In genomic region chr2:218224206-218224605, GRCh38 we compare ENCODE assay signal across 14 cellular contexts. TPM values are rescaled to one million over a fixed set of nuclear protein-coding genes. Genes with fewer than 3 reads are reported as not detected.
DNase-seq lines count a peak whose midpoint lies in the region; ATAC-seq, FAIRE-seq and TF ChIP-seq lines count a peak whose summit lies in the region.
"Had no signal": no experiment of that assay in that cellular context is flagged by ENCODE, and none has a peak within 500 bp of the region (broad histone marks: within the 10 kb centered on the region; RNA-seq: fewer than 3 reads in every experiment).

No MANE protein-coding gene starts in this region.

- intact Hi-C loops in GM12878 (cut with micrococcal nuclease; ENCODE audit: unreplicated experiment), result no loop called here

- no peak for TF ChIP-seq RAD21 in GM12878 (IDR thresholded peaks at IDR 0.05; ENCODE audit: insufficient read depth, low read depth, low read length)

- no peak overlapping the region for H3K9ac ChIP-seq in GM12878 (ENCODE audit: control insufficient read depth, insufficient read depth, low read length)

- H3K79me2 ChIP-seq in GM12878 (ENCODE audit: control insufficient read depth, insufficient read depth, low read length), result peaks cover 70% of the 10 kb centered on the region

- H3K4me3 ChIP-seq in NB4 (ENCODE audit: low read depth, low read length), result peak overlapping the region; percentile 29
- 0 out of 2 replicates have a peak overlapping the region, but pooled peaks have one; percentile 15 for H3K4me3 ChIP-seq in GM12878
- no peak overlapping the region for H3K4me3 ChIP-seq in neutrophil (ENCODE audit: low read depth in 1 of 2, low read length in 1 of 2)
- H3K4me3 ChIP-seq: cardiac muscle cell, left lung, thoracic aorta had no signal

- BruUV-seq in GM12878 (replicated peaks; lab: Mats Ljungman, UMichigan), result no TSS peak

- no peak for TF ChIP-seq CTCF in NB4 (IDR thresholded peaks at IDR 0.05; ENCODE audit: low read depth, low read length)
- TF ChIP-seq CTCF in GM12878 (IDR thresholded peaks at IDR 0.05 in 2 of 3, conservative IDR thresholded peaks at IDR 0.05 in 1 of 3; ENCODE audit: control insufficient read depth in 2 of 3, extremely low read depth in 1 of 3, insufficient read depth in 1 of 3, low read depth in 3 of 3, low read length in 3 of 3), result no peak
- TF ChIP-seq CTCF in neutrophil (IDR thresholded peaks at IDR 0.05), result no peak

- in situ Hi-C loops in GM12878 (cut with MboI), result no loop called here

- SMC1A ChIA-PET in GM12878 (lab: Charles Lee; ENCODE audit: uncharacterized antibody, unreplicated experiment), result interaction anchor here (1.4 kb wide), 1 partner anchor 33 kb away, joined by 3 read pairs; no protein-coding TSS in a partner anchor

- H3K9me3 ChIP-seq in GM12878 (replicated peaks; ENCODE audit: control insufficient read depth, insufficient read depth, low read length), result no peaks in the 10 kb centered on the region
- no peaks in the 10 kb centered on the region for H3K9me3 ChIP-seq in neutrophil
- H3K9me3 ChIP-seq: left lung, thoracic aorta had no signal

- FAIRE-seq in GM12878 (lab: Jason Lieb, UNC), result no peak
- FAIRE-seq: small intestine had no signal

- H3K27me3 ChIP-seq in GM12878 (replicated peaks in 1 of 2; ENCODE audit: control insufficient read depth in 2 of 2, insufficient read depth in 2 of 2, low read length in 1 of 2), result no peaks in the 10 kb centered on the region
- H3K27me3 ChIP-seq in neutrophil, result no peaks in the 10 kb centered on the region
- H3K27me3 ChIP-seq: cardiac muscle cell, left lung had no signal

- ATAC-seq in GM12878, result no peak
- ATAC-seq: left lung had no signal

- H3K36me3 ChIP-seq in GM12878 (ENCODE audit: control insufficient read depth in 2 of 2, insufficient read depth in 2 of 2, low read length in 1 of 2), result peaks cover 5 to 37% of the 10 kb centered on the region in 2 experiments
- peaks cover 83% of the 10 kb centered on the region for H3K36me3 ChIP-seq in neutrophil

- H3K27ac ChIP-seq in GM12878 (ENCODE audit: control insufficient read depth, insufficient read depth) (no peak overlapping the region), neutrophil (peak overlapping the region; percentile 49)

- 0% methylated on average over 1 of the region's 1 CpG for whole genome bisulfite sequencing in GM12878 (ENCODE audit: insufficient coverage, insufficient replicate concordance, low lambda C conversion rate, missing lambda C conversion rate)

- POLR2A ChIA-PET in GM12878 (lab: Charles Lee), result no interaction called here

- peak; percentile 16 for DNase-seq in EL
- DNase-seq in NB4 (ENCODE audit: low read depth), result no peak
- DNase-seq in GM12878 (ENCODE audit: low read depth, low spot score), result no peak
- DNase-seq in midbrain (lab: John Stamatoyannopoulos, UW), result no peak
- no peak for DNase-seq in NCI-H526 treated with DMSO at 0.1 percent for 48 hours (lab: John Stamatoyannopoulos, UW)
- no peak for DNase-seq in NCI-H2227 treated with DMSO at 0.1 percent for 48 hours (lab: John Stamatoyannopoulos, UW)
- no peak for DNase-seq in DMS79 treated with DMSO at 0.1 percent for 48 hours (lab: John Stamatoyannopoulos, UW)
- DNase-seq: left lung, NCI-H82, SHP77 treated with DMSO at 0.1 percent for 48 hours, small intestine had no signal

- H3K4me1 ChIP-seq in GM12878 (ENCODE audit: control insufficient read depth, insufficient read depth, low read length) (peaks cover 36% of the 10 kb centered on the region), neutrophil (ENCODE audit: control insufficient read depth in 1 of 2, insufficient read depth in 1 of 2, low read depth in 1 of 2, low read length in 1 of 2) (peaks cover 61 to 78% of the 10 kb centered on the region in 2 experiments)

- CTCF ChIA-PET in GM12878 (lab: Yijun Ruan, JAX), result no interaction called here

- no peak overlapping the region for H2AFZ ChIP-seq in GM12878 (ENCODE audit: control insufficient read depth, low read depth, low read length)

- H3K4me2 ChIP-seq in GM12878 (ENCODE audit: control insufficient read depth, insufficient read depth), result no peak overlapping the region; the same call in 1 of the 2 replicates

- TF ChIP-seq POLR2A in NB4 (IDR thresholded peaks at IDR 0.05; ENCODE audit: extremely low read depth, insufficient read length) (no peak), GM12878 (IDR thresholded peaks at IDR 0.05; ENCODE audit: low read depth, low read length) (no peak)

- RAD21 ChIA-PET in GM12878 (lab: Charles Lee; ENCODE audit: unreplicated experiment), result no interaction called here

- H4K20me1 ChIP-seq in GM12878 (ENCODE audit: control insufficient read depth, insufficient read depth), result peaks cover 18% of the 10 kb centered on the region

- TF ChIP-seq EP300 in GM12878 (IDR thresholded peaks at IDR 0.05; ENCODE audit: borderline replicate concordance in 1 of 2, control insufficient read depth in 1 of 2, low read depth in 2 of 2, low read length in 2 of 2), result no peak

RNA-seq across cellular contexts. Expression of gene ARPC2, which starts 7.2 kb away (rescaled TPM):
- total RNA-seq in GM12878 (2013; cell fraction: nucleolus; rRNA removed), result 476 and 481 TPM in 2 replicates
- total RNA-seq in GM12878 (2014; rRNA removed) (467 and 490 TPM in 2 replicates), GM12878 (2014; rRNA removed; fragmentation: Illumina TruSeq; extraction: Trizol) (515 and 534 TPM in 2 replicates), GM12878 (2021) (421 and 440 TPM in 2 replicates)
- 353 TPM for polyA plus RNA-seq in GM12878 (2011; ENCODE audit: low read depth)
- polyA plus RNA-seq in GM12878 (2011; rRNA removed) (816 and 944 TPM in 2 replicates), GM12878 (2014; fragmentation: Illumina TruSeq; extraction: Trizol) (707 and 841 TPM in 2 replicates), GM12878 (2014; fragmentation: Nextera tagmentation; extraction: Ambion mirVana) (100 to 1,000 TPM; 711 to 735 TPM), GM12878 (2014; rRNA removed) (524 and 584 TPM in 2 replicates), GM12878 (2016; fragmentation: Nextera tagmentation; extraction: Ambion mirVana) (100 to 1,000 TPM; 963 to 980 TPM)
- 507 and 628 TPM in 2 replicates for polyA plus RNA-seq in GM12878 (2011; cell fraction: cytosol; rRNA removed)
- 360 and 459 TPM in 2 replicates for polyA plus RNA-seq in GM12878 (2011; cell fraction: nucleus; rRNA removed)
- 357 and 396 TPM in 2 replicates for polyA plus RNA-seq in GM12878 (2012)
- 378 and 382 TPM in 2 replicates for polyA minus RNA-seq in GM12878 (2011; rRNA and poly(A)+ RNA removed)
- 165 and 198 TPM in 2 replicates for polyA minus RNA-seq in GM12878 (2011; cell fraction: cytosol; rRNA and poly(A)+ RNA removed)
- 146 and 227 TPM in 2 replicates for polyA minus RNA-seq in GM12878 (2011; cell fraction: nucleus; rRNA and poly(A)+ RNA removed)

RNA-seq across cellular contexts. Expression of gene GPBAR1, which starts 36.6 kb away (rescaled TPM):
- total RNA-seq in GM12878 (2013; cell fraction: nucleolus; rRNA removed), result 0.39 and 0.77 TPM in 2 replicates
- 0.17 TPM in 1 of 2 replicates, not detected in the other for total RNA-seq in GM12878 (2014; rRNA removed)
- 0.09 TPM in 2 replicates for total RNA-seq in GM12878 (2014; rRNA removed; fragmentation: Illumina TruSeq; extraction: Trizol)
- 0.13 and 0.36 TPM in 2 replicates for total RNA-seq in GM12878 (2021)
- not detected for polyA plus RNA-seq in GM12878 (2011; ENCODE audit: low read depth)
- polyA plus RNA-seq in GM12878 (2011; rRNA removed), result 0.03 TPM in 1 of 2 replicates, not detected in the other
- 0.03 and 0.10 TPM in 2 replicates for polyA plus RNA-seq in GM12878 (2011; cell fraction: cytosol; rRNA removed)
- 0.70 and 0.92 TPM in 2 replicates for polyA plus RNA-seq in GM12878 (2011; cell fraction: nucleus; rRNA removed)
- 0.15 and 0.38 TPM in 2 replicates for polyA plus RNA-seq in GM12878 (2012)
- polyA plus RNA-seq in GM12878 (2014; fragmentation: Illumina TruSeq; extraction: Trizol), result 0.07 and 0.10 TPM in 2 replicates
- not detected for polyA plus RNA-seq in GM12878 (2014; fragmentation: Nextera tagmentation; extraction: Ambion mirVana)
- polyA plus RNA-seq in GM12878 (2014; rRNA removed), result 0.22 and 0.24 TPM in 2 replicates
- under 1 TPM in 1 of 2 experiments, not detected in 1; 0.11 TPM for polyA plus RNA-seq in GM12878 (2016; fragmentation: Nextera tagmentation; extraction: Ambion mirVana)
- 0.29 and 1.2 TPM in 2 replicates for polyA minus RNA-seq in GM12878 (2011; rRNA and poly(A)+ RNA removed)
- polyA minus RNA-seq in GM12878 (2011; cell fraction: cytosol; rRNA and poly(A)+ RNA removed), result not detected in 2 replicates
- 1.9 and 3.5 TPM in 2 replicates for polyA minus RNA-seq in GM12878 (2011; cell fraction: nucleus; rRNA and poly(A)+ RNA removed)

RNA-seq across cellular contexts. Expression of gene AAMP, which starts 45.7 kb away (rescaled TPM):
- total RNA-seq in GM12878 (2013; cell fraction: nucleolus; rRNA removed), result 31.5 and 34.1 TPM in 2 replicates
- total RNA-seq in GM12878 (2014; rRNA removed) (97.1 and 114 TPM in 2 replicates), GM12878 (2014; rRNA removed; fragmentation: Illumina TruSeq; extraction: Trizol) (70.6 and 71.7 TPM in 2 replicates), GM12878 (2021) (64.8 and 66.3 TPM in 2 replicates)
- 28.2 TPM for polyA plus RNA-seq in GM12878 (2011; ENCODE audit: low read depth)
- polyA plus RNA-seq in GM12878 (2011; rRNA removed) (33.2 and 50.7 TPM in 2 replicates), GM12878 (2014; fragmentation: Illumina TruSeq; extraction: Trizol) (49.8 and 93.1 TPM in 2 replicates), GM12878 (2014; fragmentation: Nextera tagmentation; extraction: Ambion mirVana) (1 to 10 TPM; 4.4 to 5.5 TPM), GM12878 (2014; rRNA removed) (95.4 and 104 TPM in 2 replicates), GM12878 (2016; fragmentation: Nextera tagmentation; extraction: Ambion mirVana) (100 to 1,000 TPM; 118 to 140 TPM)
- 74.8 and 117 TPM in 2 replicates for polyA plus RNA-seq in GM12878 (2011; cell fraction: cytosol; rRNA removed)
- polyA plus RNA-seq in GM12878 (2011; cell fraction: nucleus; rRNA removed), result 96.5 and 123 TPM in 2 replicates
- 54.1 and 62.5 TPM in 2 replicates for polyA plus RNA-seq in GM12878 (2012)
- polyA minus RNA-seq in GM12878 (2011; rRNA and poly(A)+ RNA removed), result 40.1 and 64.8 TPM in 2 replicates
- 18.0 and 22.5 TPM in 2 replicates for polyA minus RNA-seq in GM12878 (2011; cell fraction: cytosol; rRNA and poly(A)+ RNA removed)
- 23.2 and 29.2 TPM in 2 replicates for polyA minus RNA-seq in GM12878 (2011; cell fraction: nucleus; rRNA and poly(A)+ RNA removed)

RNA-seq across cellular contexts. Expression of gene PNKD, which starts 46.1 kb away (rescaled TPM):
- 19.8 and 82.8 TPM in 2 replicates for total RNA-seq in GM12878 (2013; cell fraction: nucleolus; rRNA removed)
- total RNA-seq in GM12878 (2014; rRNA removed), result 41.9 and 42.3 TPM in 2 replicates
- 27.2 and 28.5 TPM in 2 replicates for total RNA-seq in GM12878 (2014; rRNA removed; fragmentation: Illumina TruSeq; extraction: Trizol)
- total RNA-seq in GM12878 (2021), result 42.0 and 45.1 TPM in 2 replicates
- 23.5 TPM for polyA plus RNA-seq in GM12878 (2011; ENCODE audit: low read depth)
- 26.3 and 54.9 TPM in 2 replicates for polyA plus RNA-seq in GM12878 (2011; rRNA removed)
- 79.6 and 84.9 TPM in 2 replicates for polyA plus RNA-seq in GM12878 (2011; cell fraction: cytosol; rRNA removed)
- 82.3 and 86.2 TPM in 2 replicates for polyA plus RNA-seq in GM12878 (2011; cell fraction: nucleus; rRNA removed)
- polyA plus RNA-seq in GM12878 (2012), result 34.0 and 41.6 TPM in 2 replicates
- polyA plus RNA-seq in GM12878 (2014; fragmentation: Illumina TruSeq; extraction: Trizol), result 15.8 and 41.6 TPM in 2 replicates
- 100 to 1,000 TPM in 1 of 2 experiments, 10 to 100 TPM in 1; 72.6 to 104 TPM for polyA plus RNA-seq in GM12878 (2014; fragmentation: Nextera tagmentation; extraction: Ambion mirVana)
- 67.7 and 72.6 TPM in 2 replicates for polyA plus RNA-seq in GM12878 (2014; rRNA removed)
- 100 to 1,000 TPM in 1 of 2 experiments, 10 to 100 TPM in 1; 90.9 to 106 TPM for polyA plus RNA-seq in GM12878 (2016; fragmentation: Nextera tagmentation; extraction: Ambion mirVana)
- polyA minus RNA-seq in GM12878 (2011; rRNA and poly(A)+ RNA removed), result 14.6 and 25.1 TPM in 2 replicates
- polyA minus RNA-seq in GM12878 (2011; cell fraction: cytosol; rRNA and poly(A)+ RNA removed), result 11.8 and 12.7 TPM in 2 replicates
- polyA minus RNA-seq in GM12878 (2011; cell fraction: nucleus; rRNA and poly(A)+ RNA removed), result 11.6 and 18.2 TPM in 2 replicates

RNA-seq across cellular contexts. Expression of gene CXCR1, which starts 57.4 kb away (rescaled TPM):
- total RNA-seq in GM12878 (2013; cell fraction: nucleolus; rRNA removed), result not detected in 2 replicates
- not detected in 2 replicates for total RNA-seq in GM12878 (2014; rRNA removed)
- not detected in 2 replicates for total RNA-seq in GM12878 (2014; rRNA removed; fragmentation: Illumina TruSeq; extraction: Trizol)
- not detected in 2 replicates for total RNA-seq in GM12878 (2021)
- polyA plus RNA-seq in GM12878 (2011; ENCODE audit: low read depth), result not detected
- polyA plus RNA-seq in GM12878 (2011; rRNA removed), result not detected in 2 replicates
- polyA plus RNA-seq in GM12878 (2011; cell fraction: cytosol; rRNA removed), result 0.03 TPM in 1 of 2 replicates, not detected in the other
- polyA plus RNA-seq in GM12878 (2011; cell fraction: nucleus; rRNA removed), result not detected in 2 replicates
- not detected in 2 replicates for polyA plus RNA-seq in GM12878 (2012)
- polyA plus RNA-seq in GM12878 (2014; fragmentation: Illumina TruSeq; extraction: Trizol), result not detected in 2 replicates
- polyA plus RNA-seq in GM12878 (2014; fragmentation: Nextera tagmentation; extraction: Ambion mirVana), result not detected
- not detected in 2 replicates for polyA plus RNA-seq in GM12878 (2014; rRNA removed)
- not detected for polyA plus RNA-seq in GM12878 (2016; fragmentation: Nextera tagmentation; extraction: Ambion mirVana)
- not detected in 2 replicates for polyA minus RNA-seq in GM12878 (2011; rRNA and poly(A)+ RNA removed)
- polyA minus RNA-seq in GM12878 (2011; cell fraction: cytosol; rRNA and poly(A)+ RNA removed), result not detected in 2 replicates
- not detected in 2 replicates for polyA minus RNA-seq in GM12878 (2011; cell fraction: nucleus; rRNA and poly(A)+ RNA removed)
- total RNA-seq: cardiac muscle cell had no signal
- polyA plus RNA-seq: cardiac muscle cell had no signal

Comparison
In these comparisons a context has a peak if more than half of its experiments do, and no peak if none do; other contexts are left out.
1. H3K4me3 ChIP-seq: peak in NB4 (single experiment) and GM12878 (single experiment); none in neutrophil (0 of 2).